In genomic region chr4:88021824-88022223, GRCh38 we compare ENCODE assay signal across 1 cellular context.
TF ChIP-seq lines count a peak whose summit lies in the region.

No MANE protein-coding gene starts in this region.

TF ChIP-seq in GM12878, 131 proteins besides CTCF, POLR2A, EP300 and RAD21:
- TF ChIP-seq RBBP5 (conservative IDR thresholded peaks at IDR 0.05) (no peak), BCL11A (IDR thresholded peaks at IDR 0.05; ENCODE audit: low read depth, low read length) (no peak), FOXM1 (IDR thresholded peaks at IDR 0.05; ENCODE audit: low read depth, low read length) (no peak), SREBF2 (IDR thresholded peaks at IDR 0.05; ENCODE audit: low read length) (no peak), SKIL (IDR thresholded peaks at IDR 0.05; ENCODE audit: low read depth, poor library complexity, severe bottlenecking) (no peak), TCF12 (IDR thresholded peaks at IDR 0.05; ENCODE audit: low read depth, low read length) (no peak), TAF1 (IDR thresholded peaks at IDR 0.05; ENCODE audit: borderline replicate concordance, low read depth, low read length) (no peak), BHLHE40 (IDR thresholded peaks at IDR 0.05; ENCODE audit: borderline replicate concordance in 1 of 2, low read depth in 2 of 2, low read length in 1 of 2) (no peak), SUPT20H (IDR thresholded peaks at IDR 0.05; ENCODE audit: borderline replicate concordance, control insufficient read depth, low read depth, low read length) (no peak), IKZF2 (IDR thresholded peaks at IDR 0.05) (no peak), TBL1XR1 (IDR thresholded peaks at IDR 0.05; ENCODE audit: low read depth, low read length) (no peak), YY1 (IDR thresholded peaks at IDR 0.05; ENCODE audit: low read depth, low read length) (no peak), NFYA (IDR thresholded peaks at IDR 0.05; ENCODE audit: borderline replicate concordance, low read depth, low read length) (no peak), HCFC1 (IDR thresholded peaks at IDR 0.05; ENCODE audit: low read length) (no peak)
- TF ChIP-seq, protein P1, sequence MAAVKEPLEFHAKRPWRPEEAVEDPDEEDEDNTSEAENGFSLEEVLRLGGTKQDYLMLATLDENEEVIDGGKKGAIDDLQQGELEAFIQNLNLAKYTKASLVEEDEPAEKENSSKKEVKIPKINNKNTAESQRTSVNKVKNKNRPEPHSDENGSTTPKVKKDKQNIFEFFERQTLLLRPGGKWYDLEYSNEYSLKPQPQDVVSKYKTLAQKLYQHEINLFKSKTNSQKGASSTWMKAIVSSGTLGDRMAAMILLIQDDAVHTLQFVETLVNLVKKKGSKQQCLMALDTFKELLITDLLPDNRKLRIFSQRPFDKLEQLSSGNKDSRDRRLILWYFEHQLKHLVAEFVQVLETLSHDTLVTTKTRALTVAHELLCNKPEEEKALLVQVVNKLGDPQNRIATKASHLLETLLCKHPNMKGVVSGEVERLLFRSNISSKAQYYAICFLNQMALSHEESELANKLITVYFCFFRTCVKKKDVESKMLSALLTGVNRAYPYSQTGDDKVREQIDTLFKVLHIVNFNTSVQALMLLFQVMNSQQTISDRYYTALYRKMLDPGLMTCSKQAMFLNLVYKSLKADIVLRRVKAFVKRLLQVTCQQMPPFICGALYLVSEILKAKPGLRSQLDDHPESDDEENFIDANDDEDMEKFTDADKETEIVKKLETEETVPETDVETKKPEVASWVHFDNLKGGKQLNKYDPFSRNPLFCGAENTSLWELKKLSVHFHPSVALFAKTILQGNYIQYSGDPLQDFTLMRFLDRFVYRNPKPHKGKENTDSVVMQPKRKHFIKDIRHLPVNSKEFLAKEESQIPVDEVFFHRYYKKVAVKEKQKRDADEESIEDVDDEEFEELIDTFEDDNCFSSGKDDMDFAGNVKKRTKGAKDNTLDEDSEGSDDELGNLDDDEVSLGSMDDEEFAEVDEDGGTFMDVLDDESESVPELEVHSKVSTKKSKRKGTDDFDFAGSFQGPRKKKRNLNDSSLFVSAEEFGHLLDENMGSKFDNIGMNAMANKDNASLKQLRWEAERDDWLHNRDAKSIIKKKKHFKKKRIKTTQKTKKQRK (IDR thresholded peaks at IDR 0.05; ENCODE audit: low read depth, low read length) = no peak
- TF ChIP-seq, protein P2, sequence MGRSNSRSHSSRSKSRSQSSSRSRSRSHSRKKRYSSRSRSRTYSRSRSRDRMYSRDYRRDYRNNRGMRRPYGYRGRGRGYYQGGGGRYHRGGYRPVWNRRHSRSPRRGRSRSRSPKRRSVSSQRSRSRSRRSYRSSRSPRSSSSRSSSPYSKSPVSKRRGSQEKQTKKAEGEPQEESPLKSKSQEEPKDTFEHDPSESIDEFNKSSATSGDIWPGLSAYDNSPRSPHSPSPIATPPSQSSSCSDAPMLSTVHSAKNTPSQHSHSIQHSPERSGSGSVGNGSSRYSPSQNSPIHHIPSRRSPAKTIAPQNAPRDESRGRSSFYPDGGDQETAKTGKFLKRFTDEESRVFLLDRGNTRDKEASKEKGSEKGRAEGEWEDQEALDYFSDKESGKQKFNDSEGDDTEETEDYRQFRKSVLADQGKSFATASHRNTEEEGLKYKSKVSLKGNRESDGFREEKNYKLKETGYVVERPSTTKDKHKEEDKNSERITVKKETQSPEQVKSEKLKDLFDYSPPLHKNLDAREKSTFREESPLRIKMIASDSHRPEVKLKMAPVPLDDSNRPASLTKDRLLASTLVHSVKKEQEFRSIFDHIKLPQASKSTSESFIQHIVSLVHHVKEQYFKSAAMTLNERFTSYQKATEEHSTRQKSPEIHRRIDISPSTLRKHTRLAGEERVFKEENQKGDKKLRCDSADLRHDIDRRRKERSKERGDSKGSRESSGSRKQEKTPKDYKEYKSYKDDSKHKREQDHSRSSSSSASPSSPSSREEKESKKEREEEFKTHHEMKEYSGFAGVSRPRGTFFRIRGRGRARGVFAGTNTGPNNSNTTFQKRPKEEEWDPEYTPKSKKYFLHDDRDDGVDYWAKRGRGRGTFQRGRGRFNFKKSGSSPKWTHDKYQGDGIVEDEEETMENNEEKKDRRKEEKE (IDR thresholded peaks at IDR 0.05) = no peak
- TF ChIP-seq, protein P3, sequence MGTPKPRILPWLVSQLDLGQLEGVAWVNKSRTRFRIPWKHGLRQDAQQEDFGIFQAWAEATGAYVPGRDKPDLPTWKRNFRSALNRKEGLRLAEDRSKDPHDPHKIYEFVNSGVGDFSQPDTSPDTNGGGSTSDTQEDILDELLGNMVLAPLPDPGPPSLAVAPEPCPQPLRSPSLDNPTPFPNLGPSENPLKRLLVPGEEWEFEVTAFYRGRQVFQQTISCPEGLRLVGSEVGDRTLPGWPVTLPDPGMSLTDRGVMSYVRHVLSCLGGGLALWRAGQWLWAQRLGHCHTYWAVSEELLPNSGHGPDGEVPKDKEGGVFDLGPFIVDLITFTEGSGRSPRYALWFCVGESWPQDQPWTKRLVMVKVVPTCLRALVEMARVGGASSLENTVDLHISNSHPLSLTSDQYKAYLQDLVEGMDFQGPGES (IDR thresholded peaks at IDR 0.05) = no peak
